1 cellular context compared by ENCODE assay signal in the genomic region with DNA sequence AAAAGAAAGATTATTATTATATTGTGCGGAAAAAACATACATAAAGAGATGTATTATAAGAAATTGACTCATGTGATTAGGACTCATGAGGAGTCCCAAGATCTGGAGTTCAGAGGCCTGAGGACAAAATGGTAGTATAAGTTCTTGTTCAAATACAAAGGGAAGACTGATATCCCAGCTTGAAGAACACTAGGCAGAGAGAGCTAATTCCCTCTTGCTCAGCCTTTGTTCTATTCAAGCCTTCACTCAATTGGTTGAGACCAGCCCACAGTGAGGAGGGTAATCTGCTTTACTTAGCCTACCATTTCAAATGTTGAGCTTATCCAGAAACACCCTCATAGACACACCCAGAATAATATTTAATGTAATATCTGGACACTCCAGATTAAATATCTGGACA.
TF ChIP-seq lines count a peak whose summit lies in the region.

No MANE protein-coding gene starts in this region.

TF ChIP-seq in GM23338, 12 proteins besides CTCF, POLR2A, EP300 and RAD21 (continued from another document):
- TF ChIP-seq ZNF462 (CRISPR knock-in tag; IDR thresholded peaks at IDR 0.05) (no peak), STAT1 (IDR thresholded peaks at IDR 0.05; ENCODE audit: unreplicated experiment) (no peak)
TF ChIP-seq in GM23338: peak in this region for 0.
